In genomic region chr1:173889885-173890284, GRCh38 we compare ENCODE assay signal across 11 cellular contexts. TPM values are rescaled to one million over a fixed set of nuclear protein-coding genes. Genes with fewer than 3 reads are reported as not detected.
"Had no signal": no experiment of that assay in that cellular context is flagged by ENCODE, and none has a peak within 500 bp of the region (broad histone marks: within the 10 kb centered on the region; RNA-seq: fewer than 3 reads in every experiment).

No MANE protein-coding gene starts in this region.

- H3K27ac Mint-ChIP-seq: HFFc6, IgD-negative memory B cell had no signal

- FAIRE-seq: HepG2 had no signal

- ATAC-seq: HCT116, HepG2 had no signal

- H3K4me3 ChIP-seq: GM23248, HAP-1 had no signal

- H2AFZ ChIP-seq: GM23248 had no signal

- H3K9me3 Mint-ChIP-seq: HFFc6, IgD-negative memory B cell had no signal

- DNase-seq: GM23248, GOT3, H7, HFFc6, KG1 had no signal

- H3K9ac ChIP-seq: GM23248 had no signal

- H3K27me3 Mint-ChIP-seq: IgD-negative memory B cell had no signal

- H3K27ac ChIP-seq: GM23248, HL-60 had no signal

- H3K4me3 Mint-ChIP-seq: HFFc6, IgD-negative memory B cell had no signal

- H3K9me3 ChIP-seq: HAP-1 had no signal

RNA-seq across cellular contexts. Expression of gene SERPINC1, which starts 27.2 kb away (rescaled TPM):
- total RNA-seq: GM23248, HT1080 had no signal
- polyA plus RNA-seq: GM23248, IgD-negative memory B cell had no signal
